Comparison of ENCODE assay signal across 13 cellular contexts in genomic region chr14:73452341-73453191, GRCh38.
DNase-seq lines count a peak whose midpoint lies in the region; ATAC-seq, FAIRE-seq and TF ChIP-seq lines count a peak whose summit lies in the region.
"Had no signal": no experiment of that assay in that cellular context is flagged by ENCODE, and none has a peak within 500 bp of the region (broad histone marks: within the 10 kb centered on the region; RNA-seq: fewer than 3 reads in every experiment).

No MANE protein-coding gene starts in this region.

- DNase-seq in AG04449 (ENCODE audit: low read depth, low spot score) (peak; percentile 79), GM19239 (ENCODE audit: insufficient read length, low spot score) (no peak), RWPE2 (ENCODE audit: low spot score) (no peak), fibroblast of peridontal ligament (ENCODE audit: extremely low read depth) (peak; percentile 89), KG1 (lab: John Stamatoyannopoulos, UW) (no peak), HuH-7 (ENCODE audit: low spot score) (no peak)
- DNase-seq: activated CD4-positive, CD25-positive, alpha-beta regulatory T cell treated with anti-CD3 and anti-CD28 coated beads, Interleukin-2, amount 50 U/mL, for 72 hours; DMS153; islet precursor cell; NCI-H1105 had no signal

- FAIRE-seq in GM19239 (lab: Jason Lieb, UNC), result peak; percentile 87

- TF ChIP-seq CTCF in AG04449 (IDR thresholded peaks at IDR 0.05; ENCODE audit: insufficient read depth, low read length, missing control alignments) (no peak), RWPE2 (IDR thresholded peaks at IDR 0.05; ENCODE audit: poor library complexity, severe bottlenecking) (no peak)

- H3K4me3 ChIP-seq in AG04449 (ENCODE audit: low read depth, low read length), result no peak overlapping the region
- no peak overlapping the region for H3K4me3 ChIP-seq in RWPE2 (ENCODE audit: severe bottlenecking)

- H3K27ac ChIP-seq in RWPE2 (ENCODE audit: poor library complexity, severe bottlenecking), result no peak overlapping the region

- ATAC-seq in RWPE2 (ENCODE audit: low read depth) (peak; percentile 68), GM18873 (IDR thresholded peaks at IDR 0.05; ENCODE audit: low FRiP score, unreplicated experiment) (no peak), HG03159 (IDR thresholded peaks at IDR 0.05; ENCODE audit: unreplicated experiment) (no peak)
- ATAC-seq: HCT116 had no signal

- peaks cover 32% of the 10 kb centered on the region for H3K4me1 ChIP-seq in RWPE2 (ENCODE audit: insufficient read depth, poor library complexity, severe bottlenecking)

- no peaks in the 10 kb centered on the region for H3K9me3 ChIP-seq in RWPE2 (ENCODE audit: severe bottlenecking)

- POLR2A ChIA-PET in AG04449 (lab: Yijun Ruan, JAX), result no interaction called here

- H3K36me3 ChIP-seq in RWPE2 (ENCODE audit: low read depth), result peaks cover 27% of the 10 kb centered on the region

- no peaks in the 10 kb centered on the region for H3K27me3 ChIP-seq in RWPE2 (ENCODE audit: insufficient read depth, poor library complexity, severe bottlenecking)

- CTCF ChIA-PET in AG04449 (lab: Yijun Ruan, JAX), result interaction anchor here (0.5 to 3.4 kb wide), 2 partner anchors 20 to 157 kb away, joined by 3 to 8 read pairs; no protein-coding TSS in a partner anchor

Comparison
In these comparisons a context has a peak if more than half of its experiments do, and no peak if none do; other contexts are left out.
1. DNase-seq: peak in AG04449 (single experiment) and fibroblast of peridontal ligament (single experiment); none in GM19239 (single experiment), RWPE2 (single experiment), KG1 (single experiment) and HuH-7 (single experiment).